20 cellular contexts compared by ENCODE assay signal in genomic region chr9:90861826-90862740, GRCh38.
DNase-seq lines count a peak whose midpoint lies in the region; ATAC-seq and TF ChIP-seq lines count a peak whose summit lies in the region.
"Had no signal": no experiment of that assay in that cellular context is flagged by ENCODE, and none has a peak within 500 bp of the region (broad histone marks: within the 10 kb centered on the region; RNA-seq: fewer than 3 reads in every experiment).

No MANE protein-coding gene starts in this region.

- H3K79me1 ChIP-seq in neuronal stem cell (ENCODE audit: low read depth, low read length): no peaks in the 10 kb centered on the region

- no peak overlapping the region for H3K4me3 Mint-ChIP-seq in dendritic cell treated with granulocyte-macrophage colony-stimulating factor and Interleukin-4, amounts not matched to agents 40 ng/mL and 50 ng/mL, for 4 days
- H3K4me3 Mint-ChIP-seq: CD4-positive, CD25-positive, alpha-beta regulatory T cell had no signal

- DNase-seq in HL-60 (ENCODE audit: low read depth in 1 of 2, low spot score in 1 of 2) (no peak), neuronal stem cell (ENCODE audit: low spot score) (no peak), aorta (no peak), anterior cingulate cortex (lab: John Stamatoyannopoulos, UW) (no peak), hepatic stellate cell (ENCODE audit: low spot score) (no peak), NCI-H345 treated with DMSO at 0.1 percent for 48 hours (lab: John Stamatoyannopoulos, UW; ENCODE audit: unreplicated experiment) (no peak)
- DNase-seq: CD4-positive, CD25-positive, alpha-beta regulatory T cell; Kasumi-1; NCI-H1092 treated with DMSO at 0.1 percent for 48 hours; NCI-H1436; NCI-H1930; NCI-H2107; NCI-H446 treated with DMSO at 0.1 percent for 48 hours; NCI-H526 treated with DMSO at 0.1 percent for 48 hours; PC-9; SJCRH30 had no signal

- peak overlapping the region; percentile 50 for H3K27ac Mint-ChIP-seq in dendritic cell treated with granulocyte-macrophage colony-stimulating factor and Interleukin-4, amounts not matched to agents 40 ng/mL and 50 ng/mL, for 4 days
- H3K27ac Mint-ChIP-seq: CD4-positive, CD25-positive, alpha-beta regulatory T cell had no signal

- no peaks in the 10 kb centered on the region for H3K4me1 ChIP-seq in neuronal stem cell (ENCODE audit: control insufficient read depth in 2 of 2, insufficient read depth in 1 of 2, low read depth in 1 of 2, low read length in 2 of 2)
- no peaks in the 10 kb centered on the region for H3K4me1 ChIP-seq in aorta (ENCODE audit: control insufficient read depth in 1 of 2, insufficient read depth in 2 of 2, low read length in 2 of 2)
- H3K4me1 ChIP-seq: SJCRH30 had no signal

- no peak overlapping the region for H3K23ac ChIP-seq in neuronal stem cell (ENCODE audit: low read depth, low read length, poor library complexity)

- no CpG with 5 or more reads among the region's 16 CpGs for whole genome bisulfite sequencing in neuronal stem cell (ENCODE audit: extremely low coverage in 2 of 2, insufficient read length in 2 of 2, insufficient replicate concordance in 1 of 2), 2 donors
- 89 to 93% methylated on average over 16 of the region's 16 CpGs for WGBS in aorta, 2 donors

- no peaks in the 10 kb centered on the region for H3K9me3 Mint-ChIP-seq in dendritic cell treated with granulocyte-macrophage colony-stimulating factor and Interleukin-4, amounts not matched to agents 40 ng/mL and 50 ng/mL, for 4 days
- H3K9me3 Mint-ChIP-seq: CD4-positive, CD25-positive, alpha-beta regulatory T cell had no signal

- no peak overlapping the region for H3K4me2 ChIP-seq in neuronal stem cell (ENCODE audit: insufficient read depth, low read length, poor library complexity, severe bottlenecking)
- H3K4me2 ChIP-seq: PC-9 had no signal

- ATAC-seq in aorta (ENCODE audit: low FRiP score): peak; percentile 46
- ATAC-seq: HepG2, K562, Right ventricle myocardium inferior had no signal

- no peak overlapping the region for H3K4me3 ChIP-seq in HL-60 (replicated peaks; ENCODE audit: insufficient read depth, low read length)
- H3K4me3 ChIP-seq in neuronal stem cell (ENCODE audit: low read length in 2 of 2): no peak overlapping the region
- H3K4me3 ChIP-seq in aorta (ENCODE audit: low read length in 2 of 2): no peak overlapping the region
- H3K4me3 ChIP-seq: K562, PC-9, SJCRH30 had no signal

- peak overlapping the region; percentile 42 for H2BK5ac ChIP-seq in neuronal stem cell (ENCODE audit: low read length)

- TF ChIP-seq CTCF in HL-60 (IDR thresholded peaks at IDR 0.05; ENCODE audit: insufficient read depth, low read length): no peak

- no peak overlapping the region for H2AK5ac ChIP-seq in neuronal stem cell (ENCODE audit: low read depth, low read length)

- no peak overlapping the region for H3K9ac ChIP-seq in neuronal stem cell (ENCODE audit: low read depth, low read length, poor library complexity)

- no peaks in the 10 kb centered on the region for H3K9me3 ChIP-seq in neuronal stem cell (replicated peaks in 1 of 2; ENCODE audit: control insufficient read depth in 2 of 2, insufficient read depth in 1 of 2, low read depth in 1 of 2, low read length in 2 of 2)
- H3K9me3 ChIP-seq in aorta (ENCODE audit: control insufficient read depth, low read length): no peaks in the 10 kb centered on the region
- H3K9me3 ChIP-seq: SJCRH30 had no signal

- intact Hi-C loops in dendritic cell treated with granulocyte-macrophage colony-stimulating factor and Interleukin-4, amounts not matched to agents 40 ng/mL and 50 ng/mL, for 4 days (cut with micrococcal nuclease): no loop called here
- intact Hi-C loops in aorta (cut with DNase I): no loop called here

- H2AFZ ChIP-seq in neuronal stem cell (ENCODE audit: low read length): no peak overlapping the region
- H2AFZ ChIP-seq: PC-9 had no signal

- no peak overlapping the region for H2BK120ac ChIP-seq in neuronal stem cell (ENCODE audit: low read depth, low read length)

- 0 out of 2 replicates have a peak overlapping the region, but pooled peaks have one; percentile 59 for H3K27ac ChIP-seq in HL-60 (replicated peaks)
- no peak overlapping the region for H3K27ac ChIP-seq in neuronal stem cell (replicated peaks; ENCODE audit: low read length)
- H3K27ac ChIP-seq in aorta (ENCODE audit: low read depth in 1 of 2, low read length in 2 of 2): no peak overlapping the region
- H3K27ac ChIP-seq: PC-9, SJCRH30 had no signal

- H3K27me3 Mint-ChIP-seq in dendritic cell treated with granulocyte-macrophage colony-stimulating factor and Interleukin-4, amounts not matched to agents 40 ng/mL and 50 ng/mL, for 4 days: no peaks in the 10 kb centered on the region

- H2BK15ac ChIP-seq in neuronal stem cell (ENCODE audit: low read length): no peak overlapping the region

- H2BK12ac ChIP-seq in neuronal stem cell (ENCODE audit: low read length): no peak overlapping the region

- H3K14ac ChIP-seq in neuronal stem cell (ENCODE audit: low read length): no peak overlapping the region

- H3K18ac ChIP-seq in neuronal stem cell (ENCODE audit: low read length): peak overlapping the region; percentile 37

- H4K91ac ChIP-seq in neuronal stem cell (ENCODE audit: low read depth, low read length, poor library complexity): no peak overlapping the region

- H4K8ac ChIP-seq in neuronal stem cell (ENCODE audit: low read depth, low read length): peak overlapping the region; percentile 20

- no peak overlapping the region for H3K4ac ChIP-seq in neuronal stem cell (ENCODE audit: low read length)

- H3K4me1 Mint-ChIP-seq in dendritic cell treated with granulocyte-macrophage colony-stimulating factor and Interleukin-4, amounts not matched to agents 40 ng/mL and 50 ng/mL, for 4 days (ENCODE audit: low read depth): peaks cover 48% of the 10 kb centered on the region

- H3K36me3 ChIP-seq in neuronal stem cell (replicated peaks in 1 of 2; ENCODE audit: control insufficient read depth in 2 of 2, insufficient read depth in 2 of 2, low read length in 2 of 2) (no peaks in the 10 kb centered on the region), aorta (ENCODE audit: control insufficient read depth in 1 of 2, insufficient read depth in 2 of 2, low read length in 1 of 2) (no peaks in the 10 kb centered on the region)
- H3K36me3 ChIP-seq: SJCRH30 had no signal

- peaks cover 100% of the 10 kb centered on the region for H3K36me3 Mint-ChIP-seq in dendritic cell treated with granulocyte-macrophage colony-stimulating factor and Interleukin-4, amounts not matched to agents 40 ng/mL and 50 ng/mL, for 4 days (ENCODE audit: low read depth)
- H3K36me3 Mint-ChIP-seq: CD4-positive, CD25-positive, alpha-beta regulatory T cell had no signal

- H3K27me3 ChIP-seq in HL-60 (ENCODE audit: insufficient read depth, poor library complexity, severe bottlenecking) (no peaks in the 10 kb centered on the region), neuronal stem cell (ENCODE audit: control insufficient read depth in 3 of 3, insufficient read depth in 3 of 3, low read depth in 1 of 3, low read length in 3 of 3) (no peaks in the 10 kb centered on the region), aorta (ENCODE audit: control insufficient read depth in 1 of 2, insufficient read depth in 2 of 2, low read length in 1 of 2) (no peaks in the 10 kb centered on the region)
- H3K27me3 ChIP-seq: SJCRH30 had no signal
